Comparison of ENCODE assay signal across 8 cellular contexts in genomic region chr10:15719899-15720634, GRCh38. TPM values are rescaled to one million over a fixed set of nuclear protein-coding genes. Genes with fewer than 3 reads are reported as not detected.
DNase-seq lines count a peak whose midpoint lies in the region; ATAC-seq, FAIRE-seq and TF ChIP-seq lines count a peak whose summit lies in the region.

Gene ITGA8 (minus strand): TSS chr10:15719922. CDS start chr10:15719771, 151 bp downstream.

- POLR2A ChIA-PET in activated CD8-positive, alpha-beta T cell treated with anti-CD3 and anti-CD28 coated beads for 36 hours (lab: Charles Lee), result no interaction called here
- POLR2A ChIA-PET in activated CD8-positive, alpha-beta T cell treated with anti-CD3 and anti-CD28 coated beads, Interleukin-2, amount 10 ng/mL, durations not matched to agents 7 days and 5 days (lab: Charles Lee), result no interaction called here

- FAIRE-seq in H54 (lab: Jason Lieb, UNC), result no peak

- H3K36me3 Mint-ChIP-seq in activated CD8-positive, alpha-beta T cell treated with anti-CD3 and anti-CD28 coated beads for 36 hours (ENCODE audit: low read depth), result no peaks in the 10 kb centered on the region
- H3K36me3 Mint-ChIP-seq in activated CD8-positive, alpha-beta T cell treated with anti-CD3 and anti-CD28 coated beads, Interleukin-2, amount 10 ng/mL, durations not matched to agents 7 days and 5 days (ENCODE audit: low read depth), result no peaks in the 10 kb centered on the region
- no peaks in the 10 kb centered on the region for H3K36me3 Mint-ChIP-seq in Calu3 (ENCODE audit: insufficient read depth, unreplicated experiment)

- CTCF ChIA-PET in activated CD8-positive, alpha-beta T cell treated with anti-CD3 and anti-CD28 coated beads for 36 hours (lab: Charles Lee), result interaction anchor here (0.7 to 0.8 kb wide), 2 partner anchors 76 to 129 kb away, joined by 3 read pairs; no protein-coding TSS in a partner anchor
- CTCF ChIA-PET in activated CD8-positive, alpha-beta T cell treated with anti-CD3 and anti-CD28 coated beads, Interleukin-2, amount 10 ng/mL, durations not matched to agents 7 days and 5 days (lab: Charles Lee), result no interaction called here
- CTCF ChIA-PET in Calu3 (lab: Charles Lee), result interaction anchor here (0.6 kb wide), 1 partner anchor 112 kb away, joined by 4 read pairs; no protein-coding TSS in a partner anchor

- peaks cover 34% of the 10 kb centered on the region for H3K27me3 Mint-ChIP-seq in activated CD8-positive, alpha-beta T cell treated with anti-CD3 and anti-CD28 coated beads for 36 hours
- H3K27me3 Mint-ChIP-seq in activated CD8-positive, alpha-beta T cell treated with anti-CD3 and anti-CD28 coated beads, Interleukin-2, amount 10 ng/mL, durations not matched to agents 7 days and 5 days (ENCODE audit: low read depth), result peaks cover 33% of the 10 kb centered on the region
- peaks cover 38% of the 10 kb centered on the region for H3K27me3 Mint-ChIP-seq in Calu3 (ENCODE audit: unreplicated experiment)

- no peak within 1 kb of the TSS for H3K4me3 Mint-ChIP-seq in activated CD8-positive, alpha-beta T cell treated with anti-CD3 and anti-CD28 coated beads for 36 hours
- H3K4me3 Mint-ChIP-seq in activated CD8-positive, alpha-beta T cell treated with anti-CD3 and anti-CD28 coated beads, Interleukin-2, amount 10 ng/mL, durations not matched to agents 7 days and 5 days, result no peak within 1 kb of the TSS
- no peak within 1 kb of the TSS for H3K4me3 Mint-ChIP-seq in Calu3 (ENCODE audit: low read depth, unreplicated experiment)

- intact Hi-C loops in activated CD8-positive, alpha-beta T cell treated with anti-CD3 and anti-CD28 coated beads for 36 hours (cut with micrococcal nuclease), result loop anchor here (10.0 kb wide), 1 partner anchor 285 kb away; no protein-coding TSS in a partner anchor
- intact Hi-C loops in Calu3 (cut with micrococcal nuclease; ENCODE audit: unreplicated experiment), result loop anchor here (10.0 kb wide), 1 partner anchor 255 kb away; no protein-coding TSS in a partner anchor

- no peak for ATAC-seq in activated CD8-positive, alpha-beta T cell treated with anti-CD3 and anti-CD28 coated beads for 36 hours
- no peak for ATAC-seq in activated CD8-positive, alpha-beta T cell treated with anti-CD3 and anti-CD28 coated beads, Interleukin-2, amount 10 ng/mL, durations not matched to agents 7 days and 5 days

- TF ChIP-seq CTCF in activated CD8-positive, alpha-beta T cell treated with anti-CD3 and anti-CD28 coated beads for 36 hours (IDR thresholded peaks at IDR 0.05), result no peak
- no peak for TF ChIP-seq CTCF in Calu3 (IDR thresholded peaks at IDR 0.05; ENCODE audit: unreplicated experiment)

- peak; percentile 17 for DNase-seq in activated CD8-positive, alpha-beta T cell treated with anti-CD3 and anti-CD28 coated beads for 36 hours
- DNase-seq in activated CD8-positive, alpha-beta T cell treated with anti-CD3 and anti-CD28 coated beads, Interleukin-2, amount 10 ng/mL, durations not matched to agents 7 days and 5 days, result no peak
- peak; percentile 26 for DNase-seq in astrocyte of the hippocampus (ENCODE audit: low read depth, low spot score)
- peak; percentile 60 for DNase-seq in ureter (ENCODE audit: low spot score)
- DNase-seq in Calu3, result no peak
- no peak for DNase-seq in NCI-H2029 treated with DMSO at 0.1 percent for 48 hours (lab: John Stamatoyannopoulos, UW)
- no peak for DNase-seq in H54 (ENCODE audit: insufficient read length, low spot score)

- H3K27ac Mint-ChIP-seq in activated CD8-positive, alpha-beta T cell treated with anti-CD3 and anti-CD28 coated beads for 36 hours, result no peak within 1 kb of the TSS
- H3K27ac Mint-ChIP-seq in activated CD8-positive, alpha-beta T cell treated with anti-CD3 and anti-CD28 coated beads, Interleukin-2, amount 10 ng/mL, durations not matched to agents 7 days and 5 days, result no peak within 1 kb of the TSS
- H3K27ac Mint-ChIP-seq in Calu3 (ENCODE audit: unreplicated experiment), result no peak within 1 kb of the TSS

- TF ChIP-seq POLR2A in H54 (IDR thresholded peaks at IDR 0.05; ENCODE audit: low read depth, low read length), result no peak

- peak within 1 kb of the TSS; percentile 28 for H3K27ac ChIP-seq in layer of hippocampus (ENCODE audit: low read depth, low read length)

- H3K27me3 ChIP-seq in layer of hippocampus (ENCODE audit: control insufficient read depth, insufficient read depth, low read length), result peaks cover 10% of the 10 kb centered on the region

- no peaks in the 10 kb centered on the region for H3K4me1 Mint-ChIP-seq in activated CD8-positive, alpha-beta T cell treated with anti-CD3 and anti-CD28 coated beads for 36 hours (ENCODE audit: low read depth)
- H3K4me1 Mint-ChIP-seq in activated CD8-positive, alpha-beta T cell treated with anti-CD3 and anti-CD28 coated beads, Interleukin-2, amount 10 ng/mL, durations not matched to agents 7 days and 5 days (ENCODE audit: low read depth), result peaks cover 2% of the 10 kb centered on the region
- no peaks in the 10 kb centered on the region for H3K4me1 Mint-ChIP-seq in Calu3 (ENCODE audit: low read depth, unreplicated experiment)

- no TSS peak for BruUV-seq in Calu3 (replicated peaks; lab: Mats Ljungman, UMichigan)

- H3K9me3 Mint-ChIP-seq in activated CD8-positive, alpha-beta T cell treated with anti-CD3 and anti-CD28 coated beads for 36 hours, result no peaks in the 10 kb centered on the region
- H3K9me3 Mint-ChIP-seq in activated CD8-positive, alpha-beta T cell treated with anti-CD3 and anti-CD28 coated beads, Interleukin-2, amount 10 ng/mL, durations not matched to agents 7 days and 5 days (ENCODE audit: insufficient read depth), result no peaks in the 10 kb centered on the region
- H3K9me3 Mint-ChIP-seq in Calu3 (ENCODE audit: low read depth, unreplicated experiment), result no peaks in the 10 kb centered on the region

RNA-seq across cellular contexts. Expression of gene ITGA8, which starts in this region (rescaled TPM):
- total RNA-seq in activated CD8-positive, alpha-beta T cell treated with anti-CD3 and anti-CD28 coated beads for 36 hours, result not detected
- not detected for total RNA-seq in activated CD8-positive, alpha-beta T cell treated with anti-CD3 and anti-CD28 coated beads, Interleukin-2, amount 10 ng/mL, durations not matched to agents 7 days and 5 days
- total RNA-seq in ureter (58.6 TPM), Calu3 (2022) (not detected in 2 replicates)

Comparison
In these comparisons a context has a peak if more than half of its experiments do, and no peak if none do; other contexts are left out.
1. RNA of gene ITGA8 (total RNA-seq): 58.6 TPM in ureter (single experiment); not detected in activated CD8-positive, alpha-beta T cell treated with anti-CD3 and anti-CD28 coated beads for 36 hours, not detected in activated CD8-positive, alpha-beta T cell treated with anti-CD3 and anti-CD28 coated beads, Interleukin-2, amount 10 ng/mL, durations not matched to agents 7 days and 5 days and not detected in Calu3; every median in the first group is over 10 times any median in the second.
2. Peak in DNase-seq in activated CD8-positive, alpha-beta T cell treated with anti-CD3 and anti-CD28 coated beads for 36 hours; RNA of the gene not detected or under 1 TPM.
3. DNase-seq: peak in astrocyte of the hippocampus (single experiment) and ureter (single experiment); none in activated CD8-positive, alpha-beta T cell treated with anti-CD3 and anti-CD28 coated beads, Interleukin-2, amount 10 ng/mL, durations not matched to agents 7 days and 5 days (single experiment), Calu3 (single experiment), NCI-H2029 treated with DMSO at 0.1 percent for 48 hours (single experiment) and H54 (single experiment).